In genomic region chr19:55466246-55466614, GRCh38 we compare ENCODE assay signal across 2 cellular contexts.
A peak's percentile ranks its signal among the peaks of the same experiment; 100 is the strongest.
TF ChIP-seq lines count a peak whose summit lies in the region.

No MANE protein-coding gene starts in this region.

TF ChIP-seq in HEK293, 187 proteins besides CTCF, POLR2A, EP300 and RAD21:
- TF ChIP-seq PRDM1 (tag by site-specific recombination; IDR thresholded peaks at IDR 0.05) (peak; percentile 75), GLI4 (tag by site-specific recombination; IDR thresholded peaks at IDR 0.05) (no peak), ZNF121 (tag by site-specific recombination; IDR thresholded peaks at IDR 0.05) (peak; percentile 92)

TF ChIP-seq in H1, 55 proteins besides CTCF, POLR2A, EP300 and RAD21:
- TF ChIP-seq NRF1 (IDR thresholded peaks at IDR 0.05; ENCODE audit: low read depth, low read length) = no peak
- no peak for TF ChIP-seq JUN (IDR thresholded peaks at IDR 0.05; ENCODE audit: low read depth, low read length)
- TF ChIP-seq CBX5 (IDR thresholded peaks at IDR 0.05; ENCODE audit: low read depth, low read length) = no peak
- TF ChIP-seq TBP (IDR thresholded peaks at IDR 0.05; ENCODE audit: low read depth, low read length) = no peak
- TF ChIP-seq PHF8 (conservative IDR thresholded peaks at IDR 0.05; ENCODE audit: low read depth, low read length) = no peak
- no peak for TF ChIP-seq CHD2 (IDR thresholded peaks at IDR 0.05; ENCODE audit: low read length)
- TF ChIP-seq CBX8 (IDR thresholded peaks at IDR 0.05; ENCODE audit: borderline replicate concordance, low read depth, low read length) = no peak
- no peak for TF ChIP-seq TAF7 (optimal IDR thresholded peaks at IDR 0.05; ENCODE audit: borderline replicate concordance, low read depth, low read length)
- no peak for TF ChIP-seq RNF2 (IDR thresholded peaks at IDR 0.05; ENCODE audit: borderline replicate concordance, low read depth, low read length, missing control alignments, poor library complexity, severe bottlenecking)
- no peak for TF ChIP-seq SIRT6 (IDR thresholded peaks at IDR 0.05; ENCODE audit: low read length)
- TF ChIP-seq RBBP5 (IDR thresholded peaks at IDR 0.05; ENCODE audit: borderline replicate concordance, low read depth, low read length) = no peak
- no peak for TF ChIP-seq MAFK (IDR thresholded peaks at IDR 0.05; ENCODE audit: low read depth, low read length)
- no peak for TF ChIP-seq CHD7 (IDR thresholded peaks at IDR 0.05; ENCODE audit: insufficient replicate concordance, low read length)
- TF ChIP-seq CEBPB (IDR thresholded peaks at IDR 0.05; ENCODE audit: low read depth, low read length) = no peak
- no peak for TF ChIP-seq HDAC6 (IDR thresholded peaks at IDR 0.05; ENCODE audit: low read depth, low read length)
- TF ChIP-seq MAX (IDR thresholded peaks at IDR 0.05) = no peak
- no peak for TF ChIP-seq FOSL1 (IDR thresholded peaks at IDR 0.05; ENCODE audit: insufficient read depth, low read depth, low read length)
- no peak for TF ChIP-seq CTBP2 (IDR thresholded peaks at IDR 0.05; ENCODE audit: borderline replicate concordance, insufficient read depth, insufficient read length, low read length)
- TF ChIP-seq KDM5A (IDR thresholded peaks at IDR 0.05; ENCODE audit: low read length) = no peak
